17 cellular contexts compared by ENCODE assay signal in the genomic region with DNA sequence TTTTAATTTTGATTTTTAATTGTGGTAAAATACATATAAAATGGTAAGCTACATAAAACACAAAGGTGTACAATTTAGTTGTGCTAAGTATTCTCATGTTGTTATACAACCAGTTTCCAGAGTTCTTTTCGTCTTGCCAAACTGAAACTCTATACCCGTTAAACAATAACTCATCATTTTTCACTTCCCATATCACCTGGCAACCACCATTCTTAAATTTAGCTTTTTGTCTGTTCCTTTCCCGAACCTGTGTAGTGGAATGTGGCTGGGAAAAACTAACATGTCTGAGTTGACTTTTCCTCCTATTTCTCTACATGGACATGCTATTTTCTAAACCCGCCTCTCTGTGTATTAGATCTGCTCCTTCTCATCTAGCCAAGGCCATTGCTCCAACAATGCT. TPM values are rescaled to one million over a fixed set of nuclear protein-coding genes. Genes with fewer than 3 reads are reported as not detected.
A peak's percentile ranks its signal among the peaks of the same experiment; 100 is the strongest.
DNase-seq lines count a peak whose midpoint lies in the region; ATAC-seq, FAIRE-seq and TF ChIP-seq lines count a peak whose summit lies in the region.
"Had no signal": no experiment of that assay in that cellular context is flagged by ENCODE, and none has a peak within 500 bp of the region (broad histone marks: within the 10 kb centered on the region; RNA-seq: fewer than 3 reads in every experiment).

No MANE protein-coding gene starts in this region.

- ATAC-seq in HG03108 (IDR thresholded peaks at IDR 0.05; ENCODE audit: unreplicated experiment) (peak; percentile 48), RWPE2 (ENCODE audit: low read depth) (no peak), esophagus mucosa (no peak)
- no peak for ATAC-seq in activated CD4-positive, CD25-positive, alpha-beta regulatory T cell treated with anti-CD3 and anti-CD28 coated beads, Interleukin-2, amount 50 U/mL, for 24 hours
- ATAC-seq: K562, Panc1, SK-N-SH treated with all-trans-retinoic acid at 6 μM for 48 hours had no signal

- H3K27me3 ChIP-seq in RWPE2 (ENCODE audit: insufficient read depth, poor library complexity, severe bottlenecking) (no peaks in the 10 kb centered on the region), smooth muscle cell (ENCODE audit: low read depth) (no peaks in the 10 kb centered on the region)

- peak; percentile 95 for FAIRE-seq in GM19239 (lab: Jason Lieb, UNC)
- FAIRE-seq: K562 had no signal

- H3K9me3 ChIP-seq in RWPE2 (ENCODE audit: severe bottlenecking) (no peaks in the 10 kb centered on the region), smooth muscle cell (replicated peaks; ENCODE audit: low read depth) (no peaks in the 10 kb centered on the region)

- DNase-seq in GM19239 (ENCODE audit: insufficient read length, low spot score) (no peak), RWPE2 (ENCODE audit: low spot score) (no peak), smooth muscle cell (lab: John Stamatoyannopoulos, UW; ENCODE audit: unreplicated experiment) (no peak)
- DNase-seq in activated CD4-positive, alpha-beta T cell treated with anti-CD3 and anti-CD28 coated beads, Interleukin-2, amount 10 ng/mL, durations not matched to agents 24 days and 14 days = no peak
- DNase-seq: COR-L47, H7, NCI-H1436, NCI-H2081, NCI-H748 treated with DMSO at 0.1 percent for 48 hours, SHP77 treated with DMSO at 0.1 percent for 48 hours, T-helper 1 cell had no signal

- no peaks in the 10 kb centered on the region for H3K9me3 Mint-ChIP-seq in activated CD4-positive, alpha-beta T cell treated with anti-CD3 and anti-CD28 coated beads, Interleukin-2, amount 10 ng/mL, durations not matched to agents 24 days and 14 days

- TF ChIP-seq CTCF in RWPE2 (IDR thresholded peaks at IDR 0.05; ENCODE audit: poor library complexity, severe bottlenecking) (no peak), smooth muscle cell (IDR thresholded peaks at IDR 0.05; ENCODE audit: borderline replicate concordance, insufficient read depth, poor library complexity, severe bottlenecking) (no peak)

- no peak overlapping the region for H3K9ac ChIP-seq in smooth muscle cell (ENCODE audit: low read depth)

- H3K27me3 Mint-ChIP-seq in activated CD4-positive, alpha-beta T cell treated with anti-CD3 and anti-CD28 coated beads, Interleukin-2, amount 10 ng/mL, durations not matched to agents 24 days and 14 days = no peaks in the 10 kb centered on the region

- no peak overlapping the region for H3K4me3 ChIP-seq in RWPE2 (ENCODE audit: severe bottlenecking)
- no peak overlapping the region for H3K4me3 ChIP-seq in smooth muscle cell
- H3K4me3 ChIP-seq: K562 had no signal

- no peaks in the 10 kb centered on the region for H3K79me2 ChIP-seq in smooth muscle cell (ENCODE audit: low read depth)

- H3K27ac Mint-ChIP-seq in activated CD4-positive, alpha-beta T cell treated with anti-CD3 and anti-CD28 coated beads, Interleukin-2, amount 10 ng/mL, durations not matched to agents 24 days and 14 days = no peak overlapping the region

- H3K4me2 ChIP-seq in smooth muscle cell = peak overlapping the region; percentile 71

- peak overlapping the region; percentile 22 for H3K27ac ChIP-seq in RWPE2 (ENCODE audit: poor library complexity, severe bottlenecking)
- peak overlapping the region; percentile 49 for H3K27ac ChIP-seq in smooth muscle cell (ENCODE audit: low read depth)

- H3K36me3 Mint-ChIP-seq in activated CD4-positive, alpha-beta T cell treated with anti-CD3 and anti-CD28 coated beads, Interleukin-2, amount 10 ng/mL, durations not matched to agents 24 days and 14 days (ENCODE audit: low read depth) = peaks cover 35% of the 10 kb centered on the region

- peaks cover 11% of the 10 kb centered on the region for H3K4me1 Mint-ChIP-seq in activated CD4-positive, alpha-beta T cell treated with anti-CD3 and anti-CD28 coated beads, Interleukin-2, amount 10 ng/mL, durations not matched to agents 24 days and 14 days

- 96% methylated on average over 4 of the region's 4 CpGs for WGBS in smooth muscle cell (ENCODE audit: low lambda C conversion rate)

- H3F3A ChIP-seq in smooth muscle cell (ENCODE audit: low read depth) = peaks cover 6% of the 10 kb centered on the region

- H3K36me3 ChIP-seq in RWPE2 (ENCODE audit: low read depth) = peaks cover 98% of the 10 kb centered on the region
- H3K36me3 ChIP-seq in smooth muscle cell (ENCODE audit: low read depth) = peaks cover 10% of the 10 kb centered on the region

- no peak overlapping the region for H2AFZ ChIP-seq in smooth muscle cell (ENCODE audit: low read depth)

- H3K4me1 ChIP-seq in RWPE2 (ENCODE audit: insufficient read depth, poor library complexity, severe bottlenecking) = peaks cover 22% of the 10 kb centered on the region
- H3K4me1 ChIP-seq in smooth muscle cell (ENCODE audit: low read depth) = no peaks in the 10 kb centered on the region

- intact Hi-C loops in activated CD4-positive, alpha-beta T cell treated with anti-CD3 and anti-CD28 coated beads, Interleukin-2, amount 10 ng/mL, durations not matched to agents 24 days and 14 days (cut with micrococcal nuclease) = no loop called here

- H4K20me1 ChIP-seq in smooth muscle cell (ENCODE audit: low read depth) = peaks cover 22% of the 10 kb centered on the region

- H3K4me3 Mint-ChIP-seq in activated CD4-positive, alpha-beta T cell treated with anti-CD3 and anti-CD28 coated beads, Interleukin-2, amount 10 ng/mL, durations not matched to agents 24 days and 14 days = no peak overlapping the region

RNA-seq across cellular contexts. Expression of gene RPRD1B, which starts 27.6 kb away (rescaled TPM):
- total RNA-seq in smooth muscle cell = 40.2 and 59.1 TPM in 2 replicates
- polyA plus RNA-seq in smooth muscle cell = 13.5 and 19.6 TPM in 2 replicates
- total RNA-seq in activated CD4-positive, alpha-beta T cell treated with anti-CD3 and anti-CD28 coated beads, Interleukin-2, amount 10 ng/mL, durations not matched to agents 24 days and 14 days = 49.8 and 51.2 TPM in 2 replicates
- total RNA-seq in esophagus mucosa = 24.1 TPM

RNA-seq across cellular contexts. Expression of gene TTI1, which starts 27.9 kb away (rescaled TPM):
- total RNA-seq in smooth muscle cell (17.0 and 20.4 TPM in 2 replicates), esophagus mucosa (8.1 TPM)
- 14.2 and 20.0 TPM in 2 replicates for polyA plus RNA-seq in smooth muscle cell
- 43.3 and 48.8 TPM in 2 replicates for total RNA-seq in activated CD4-positive, alpha-beta T cell treated with anti-CD3 and anti-CD28 coated beads, Interleukin-2, amount 10 ng/mL, durations not matched to agents 24 days and 14 days
